Comparison of ENCODE assay signal across 1 cellular context in the genomic region with DNA sequence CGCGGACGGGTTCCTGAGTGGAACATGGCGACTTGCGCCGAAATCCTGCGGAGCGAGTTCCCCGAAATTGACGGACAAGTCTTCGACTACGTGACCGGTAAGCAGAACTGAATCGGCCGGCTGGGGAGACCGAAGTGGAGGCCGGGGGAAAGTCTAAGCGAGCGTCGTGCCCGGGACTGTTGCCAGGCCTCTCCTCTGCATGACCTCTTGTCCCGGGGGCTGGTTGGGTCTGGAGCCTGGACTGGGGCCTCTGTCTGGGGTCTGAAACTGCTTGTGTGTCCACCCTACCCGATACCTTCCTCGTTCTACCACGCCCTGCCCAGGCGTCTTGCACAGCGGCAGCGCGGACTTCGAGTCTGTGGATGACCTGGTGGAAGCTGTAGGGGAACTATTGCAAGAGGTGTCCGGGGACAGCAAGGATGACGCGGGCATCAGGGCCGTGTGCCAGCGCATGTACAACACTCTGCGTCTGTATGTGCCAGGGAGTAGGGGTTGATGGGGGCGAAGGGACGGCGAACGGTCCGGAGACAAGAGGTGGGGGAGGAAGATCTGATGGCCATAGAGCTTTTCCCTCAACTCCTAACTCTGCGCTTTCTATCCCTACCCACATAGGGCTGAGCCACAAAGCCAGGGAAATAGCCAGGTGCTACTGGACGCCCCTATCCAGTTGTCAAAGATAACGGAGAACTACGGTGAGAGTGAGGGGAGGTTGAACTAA.
A peak's percentile ranks its signal among the peaks of the same experiment; 100 is the strongest.
TF ChIP-seq lines count a peak whose summit lies in the region.

A gene with protein sequence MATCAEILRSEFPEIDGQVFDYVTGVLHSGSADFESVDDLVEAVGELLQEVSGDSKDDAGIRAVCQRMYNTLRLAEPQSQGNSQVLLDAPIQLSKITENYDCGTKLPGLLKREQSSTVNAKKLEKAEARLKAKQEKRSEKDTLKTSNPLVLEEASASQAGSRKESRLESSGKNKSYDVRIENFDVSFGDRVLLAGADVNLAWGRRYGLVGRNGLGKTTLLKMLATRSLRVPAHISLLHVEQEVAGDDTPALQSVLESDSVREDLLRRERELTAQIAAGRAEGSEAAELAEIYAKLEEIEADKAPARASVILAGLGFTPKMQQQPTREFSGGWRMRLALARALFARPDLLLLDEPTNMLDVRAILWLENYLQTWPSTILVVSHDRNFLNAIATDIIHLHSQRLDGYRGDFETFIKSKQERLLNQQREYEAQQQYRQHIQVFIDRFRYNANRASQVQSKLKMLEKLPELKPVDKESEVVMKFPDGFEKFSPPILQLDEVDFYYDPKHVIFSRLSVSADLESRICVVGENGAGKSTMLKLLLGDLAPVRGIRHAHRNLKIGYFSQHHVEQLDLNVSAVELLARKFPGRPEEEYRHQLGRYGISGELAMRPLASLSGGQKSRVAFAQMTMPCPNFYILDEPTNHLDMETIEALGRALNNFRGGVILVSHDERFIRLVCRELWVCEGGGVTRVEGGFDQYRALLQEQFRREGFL (plus strand): TSS at position 16 of the 718 bp plus-strand sequence. CDS start 9 bp downstream, at position 25.

TF ChIP-seq in HEK293, 187 proteins besides CTCF, POLR2A, EP300 and RAD21 (continued from another document):
- TF ChIP-seq, protein P1, sequence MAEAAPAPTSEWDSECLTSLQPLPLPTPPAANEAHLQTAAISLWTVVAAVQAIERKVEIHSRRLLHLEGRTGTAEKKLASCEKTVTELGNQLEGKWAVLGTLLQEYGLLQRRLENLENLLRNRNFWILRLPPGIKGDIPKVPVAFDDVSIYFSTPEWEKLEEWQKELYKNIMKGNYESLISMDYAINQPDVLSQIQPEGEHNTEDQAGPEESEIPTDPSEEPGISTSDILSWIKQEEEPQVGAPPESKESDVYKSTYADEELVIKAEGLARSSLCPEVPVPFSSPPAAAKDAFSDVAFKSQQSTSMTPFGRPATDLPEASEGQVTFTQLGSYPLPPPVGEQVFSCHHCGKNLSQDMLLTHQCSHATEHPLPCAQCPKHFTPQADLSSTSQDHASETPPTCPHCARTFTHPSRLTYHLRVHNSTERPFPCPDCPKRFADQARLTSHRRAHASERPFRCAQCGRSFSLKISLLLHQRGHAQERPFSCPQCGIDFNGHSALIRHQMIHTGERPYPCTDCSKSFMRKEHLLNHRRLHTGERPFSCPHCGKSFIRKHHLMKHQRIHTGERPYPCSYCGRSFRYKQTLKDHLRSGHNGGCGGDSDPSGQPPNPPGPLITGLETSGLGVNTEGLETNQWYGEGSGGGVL (tag by site-specific recombination; IDR thresholded peaks at IDR 0.05) = 0 out of 2 replicates have a peak, but pooled peaks have one; percentile 8
- TF ChIP-seq PRDM10 (tag by site-specific recombination; IDR thresholded peaks at IDR 0.05) (peak; percentile 71), ZNF501 (tag by site-specific recombination; IDR thresholded peaks at IDR 0.05) (0 out of 2 replicates have a peak, but pooled peaks have one; percentile 50), GLIS2 (tag by site-specific recombination; IDR thresholded peaks at IDR 0.05) (peak; percentile 24; the same call in 1 of the 2 replicates), ZNF423 (tag by site-specific recombination; IDR thresholded peaks at IDR 0.05) (no peak)
- TF ChIP-seq, protein P2, sequence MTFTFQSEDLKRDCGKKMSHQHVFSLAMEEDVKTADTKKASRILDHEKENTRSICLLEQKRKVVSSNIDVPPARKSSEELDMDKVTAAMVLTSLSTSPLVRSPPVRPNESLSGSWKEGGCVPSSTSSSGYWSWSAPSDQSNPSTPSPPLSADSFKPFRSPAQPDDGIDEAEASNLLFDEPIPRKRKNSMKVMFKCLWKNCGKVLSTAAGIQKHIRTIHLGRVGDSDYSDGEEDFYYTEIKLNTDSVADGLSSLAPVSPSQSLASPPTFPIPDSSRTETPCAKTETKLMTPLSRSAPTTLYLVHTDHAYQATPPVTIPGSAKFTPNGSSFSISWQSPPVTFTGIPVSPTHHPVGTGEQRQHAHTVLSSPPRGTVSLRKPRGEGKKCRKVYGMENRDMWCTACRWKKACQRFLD (tag by site-specific recombination; IDR thresholded peaks at IDR 0.05) = no peak
